ENCODE assay signal across 8 cellular contexts in genomic region chr7:111561659-111561908, GRCh38.
DNase-seq lines count a peak whose midpoint lies in the region; ATAC-seq lines count a peak whose summit lies in the region.

No MANE protein-coding gene starts in this region.

- no peaks in the 10 kb centered on the region for H3K9me3 ChIP-seq in iPS-18c (ENCODE audit: control insufficient read depth, insufficient read depth, low read length)

- DNase-seq in T-helper 2 cell treated with Interferon-gamma antibody and Interleukin-4, amounts not matched to agents 5 μg/mL and 100 μg/mL, for 36 hours (ENCODE audit: low spot score) = no peak
- DNase-seq in T-helper 2 cell (no peak), hepatic stellate cell (ENCODE audit: low spot score) (no peak), NCI-H446 treated with DMSO at 0.1 percent for 48 hours (lab: John Stamatoyannopoulos, UW) (no peak)
- DNase-seq in activated CD8-positive, alpha-beta memory T cell treated with anti-CD3 and anti-CD28 coated beads, Interleukin-2, amount 50 U/mL, for 4 hours = peak; percentile 18
- DNase-seq in stimulated activated naive CD8-positive, alpha-beta T cell treated with anti-CD3 and anti-CD28 coated beads, Interleukin-15, Interleukin-2, amounts not matched to agents 100 U/mL and 50 U/mL, for 24 hours = peak; percentile 12

- H3K27ac Mint-ChIP-seq in T-helper 2 cell treated with Interferon-gamma antibody and Interleukin-4, amounts not matched to agents 5 μg/mL and 100 μg/mL, for 36 hours = peak overlapping the region; percentile 77

- H3K4me3 Mint-ChIP-seq in T-helper 2 cell treated with Interferon-gamma antibody and Interleukin-4, amounts not matched to agents 5 μg/mL and 100 μg/mL, for 36 hours = peak overlapping the region; percentile 85

- peaks cover 29% of the 10 kb centered on the region for H3K4me1 Mint-ChIP-seq in T-helper 2 cell treated with Interferon-gamma antibody and Interleukin-4, amounts not matched to agents 5 μg/mL and 100 μg/mL, for 36 hours (ENCODE audit: low read depth)

- H3K9me3 Mint-ChIP-seq in T-helper 2 cell treated with Interferon-gamma antibody and Interleukin-4, amounts not matched to agents 5 μg/mL and 100 μg/mL, for 36 hours = no peaks in the 10 kb centered on the region

- peak overlapping the region; percentile 78 for H3K4me3 ChIP-seq in iPS-18c (ENCODE audit: insufficient read depth, low read depth, low read length)

- no peak for ATAC-seq in stimulated activated naive CD8-positive, alpha-beta T cell treated with anti-CD3 and anti-CD28 coated beads, Interleukin-15, Interleukin-2, amounts not matched to agents 100 U/mL and 50 U/mL, for 24 hours
- ATAC-seq in HG02759 (IDR thresholded peaks at IDR 0.05; ENCODE audit: unreplicated experiment) = no peak

- H3K27me3 Mint-ChIP-seq in T-helper 2 cell treated with Interferon-gamma antibody and Interleukin-4, amounts not matched to agents 5 μg/mL and 100 μg/mL, for 36 hours (ENCODE audit: low read depth) = peaks cover 6% of the 10 kb centered on the region

- peaks cover 15% of the 10 kb centered on the region for H3K36me3 Mint-ChIP-seq in T-helper 2 cell treated with Interferon-gamma antibody and Interleukin-4, amounts not matched to agents 5 μg/mL and 100 μg/mL, for 36 hours (ENCODE audit: low read depth)

Comparison
In these comparisons a context has a peak if more than half of its experiments do, and no peak if none do; other contexts are left out.
1. DNase-seq: peak in activated CD8-positive, alpha-beta memory T cell treated with anti-CD3 and anti-CD28 coated beads, Interleukin-2, amount 50 U/mL, for 4 hours (single experiment) and stimulated activated naive CD8-positive, alpha-beta T cell treated with anti-CD3 and anti-CD28 coated beads, Interleukin-15, Interleukin-2, amounts not matched to agents 100 U/mL and 50 U/mL, for 24 hours (single experiment); none in T-helper 2 cell treated with Interferon-gamma antibody and Interleukin-4, amounts not matched to agents 5 μg/mL and 100 μg/mL, for 36 hours (single experiment), T-helper 2 cell (0 of 5), hepatic stellate cell (single experiment) and NCI-H446 treated with DMSO at 0.1 percent for 48 hours (single experiment).